In the genomic region with DNA sequence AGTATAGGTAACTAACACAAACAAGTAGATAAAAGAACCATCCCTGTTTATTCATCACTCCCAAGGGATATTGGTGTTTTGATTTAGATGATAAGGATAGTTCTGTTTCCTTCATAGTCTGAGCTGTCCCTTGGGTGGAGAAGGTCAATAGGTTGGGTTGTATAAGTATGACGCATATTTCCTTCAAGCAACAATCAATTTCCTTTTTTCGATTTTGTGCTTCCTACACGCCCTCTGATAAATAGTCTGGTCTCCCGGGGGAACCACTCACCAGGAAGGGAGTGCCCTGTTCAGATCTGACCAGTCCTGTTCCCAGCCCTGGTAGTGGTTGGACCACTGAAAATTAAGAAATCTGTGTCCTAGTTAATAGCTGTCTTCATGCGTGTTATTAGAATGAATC, we compare ENCODE assay signal across 21 cellular contexts.
DNase-seq lines count a peak whose midpoint lies in the region; ATAC-seq and TF ChIP-seq lines count a peak whose summit lies in the region.
"Had no signal": no experiment of that assay in that cellular context is flagged by ENCODE, and none has a peak within 500 bp of the region (broad histone marks: within the 10 kb centered on the region; RNA-seq: fewer than 3 reads in every experiment).

No MANE protein-coding gene starts in this region.

- no peak for TF ChIP-seq CTCF in right atrium auricular region (IDR thresholded peaks at IDR 0.05)

- intact Hi-C loops in Right ventricle myocardium inferior (cut with DNase I): no loop called here

- no peaks in the 10 kb centered on the region for H3K36me3 ChIP-seq in right atrium auricular region
- H3K36me3 ChIP-seq: esophagus muscularis mucosa, ovary, thoracic aorta had no signal

- no peaks in the 10 kb centered on the region for H3K27me3 ChIP-seq in right atrium auricular region
- H3K27me3 ChIP-seq: esophagus muscularis mucosa, ovary had no signal

- no peak overlapping the region for H3K4me3 ChIP-seq in right atrium auricular region
- H3K4me3 ChIP-seq: esophagus muscularis mucosa, GM23338, ovary, thoracic aorta had no signal

- peak; percentile 56 for ATAC-seq in Right ventricle myocardium inferior
- ATAC-seq in GM21367 (IDR thresholded peaks at IDR 0.05; ENCODE audit: unreplicated experiment): no peak
- no peak for ATAC-seq in GM18511 (IDR thresholded peaks at IDR 0.05; ENCODE audit: unreplicated experiment)
- ATAC-seq: GM23338 had no signal

- peaks cover 0 to 8% of the 10 kb centered on the region in 2 donors for H3K4me1 ChIP-seq in right atrium auricular region

- H3K9me3 ChIP-seq in right atrium auricular region: no peaks in the 10 kb centered on the region
- H3K9me3 ChIP-seq: esophagus muscularis mucosa, ovary, thoracic aorta had no signal

- peak overlapping the region in 1 of 2 donors; percentile 60 for H3K27ac ChIP-seq in right atrium auricular region
- H3K27ac ChIP-seq: KMS-11, ovary, thoracic aorta, VCaP had no signal

- DNase-seq in Right ventricle myocardium inferior (ENCODE audit: missing footprints): no peak
- no peak for DNase-seq in right atrium auricular region (ENCODE audit: low spot score)
- peak; percentile 85 for DNase-seq in glomerular endothelial cell (ENCODE audit: extremely low read depth, low read depth, low spot score)
- DNase-seq in mucosa of gallbladder (ENCODE audit: low spot score): peak; percentile 11
- DNase-seq in 8988T: no peak
- DNase-seq in ureter (ENCODE audit: low spot score): no peak
- DNase-seq: activated CD4-positive, alpha-beta memory T cell treated with anti-CD3 and anti-CD28 coated beads for 36 hours; activated naive CD4-positive, alpha-beta T cell treated with anti-CD3 and anti-CD28 coated beads, Interleukin-2, amount 10 ng/mL, durations not matched to agents 7 days and 5 days; activated T-cell treated with anti-CD3 and anti-CD28 coated beads, Interleukin-2, amount 50 U/mL, for 24 hours; C1 segment of cervical spinal cord; DMS153; NCI-H2171; NCI-H774; ovary had no signal

Comparison
In these comparisons a context has a peak if more than half of its experiments do, and no peak if none do; other contexts are left out.
1. DNase-seq: peak in glomerular endothelial cell (single experiment) and mucosa of gallbladder (single experiment); none in Right ventricle myocardium inferior (single experiment), right atrium auricular region (single experiment), 8988T (single experiment) and ureter (single experiment).